ENCODE assay signal across 8 cellular contexts in the genomic region with DNA sequence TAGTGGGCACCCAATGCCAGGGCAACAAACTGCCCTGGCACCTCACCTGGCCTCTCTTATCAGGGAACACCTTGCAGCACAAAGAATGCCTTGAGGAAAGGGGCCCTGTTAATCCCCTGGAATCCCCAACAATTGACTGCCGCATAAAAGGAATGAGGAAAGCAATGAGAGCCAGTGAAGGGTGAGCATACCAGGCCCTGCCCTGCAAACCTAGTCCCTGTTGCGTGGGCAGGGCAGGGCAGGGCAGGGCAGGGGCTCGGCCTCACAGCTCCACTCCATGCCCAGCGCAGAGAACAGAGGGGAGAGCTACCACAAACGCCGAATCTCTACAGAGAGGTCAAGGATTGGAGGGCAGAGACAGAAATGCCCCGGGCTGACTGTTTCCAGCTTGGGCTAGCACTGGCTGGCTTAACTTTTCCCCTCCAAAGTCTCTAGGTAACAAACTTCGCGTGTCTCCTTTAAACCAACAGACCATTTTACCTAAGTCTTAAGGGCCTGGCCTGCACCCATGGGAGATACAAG. TPM values are rescaled to one million over a fixed set of nuclear protein-coding genes. Genes with fewer than 3 reads are reported as not detected.
DNase-seq lines count a peak whose midpoint lies in the region; ATAC-seq, FAIRE-seq and TF ChIP-seq lines count a peak whose summit lies in the region.

No MANE protein-coding gene starts in this region.

- POLR2A ChIA-PET in OCI-LY7 (lab: Charles Lee): interaction anchor here (0.6 to 4.2 kb wide), 6 partner anchors 9 to 863 kb away, joined by 3 to 36 read pairs (median 4); no protein-coding TSS in a partner anchor

- peak overlapping the region; percentile 98 for H3K27ac Mint-ChIP-seq in dendritic cell treated with granulocyte-macrophage colony-stimulating factor and Interleukin-4, amounts not matched to agents 40 ng/mL and 50 ng/mL, for 4 days

- H3K27me3 Mint-ChIP-seq in dendritic cell treated with granulocyte-macrophage colony-stimulating factor and Interleukin-4, amounts not matched to agents 40 ng/mL and 50 ng/mL, for 4 days: no peaks in the 10 kb centered on the region

- H3K9me2 ChIP-seq in OCI-LY7 (ENCODE audit: insufficient read depth, low read length): no peaks in the 10 kb centered on the region

- peak overlapping the region; percentile 80 for H3K4me3 ChIP-seq in OCI-LY7 (ENCODE audit: low read depth, low read length, poor library complexity, severe bottlenecking)

- H3K36me3 ChIP-seq in OCI-LY7 (ENCODE audit: insufficient read depth, low read length): 0 out of 2 replicates have a peak, but pooled peaks cover 7% of the 10 kb centered on the region

- no peak for TF ChIP-seq CTCF in OCI-LY7 (conservative IDR thresholded peaks at IDR 0.05; ENCODE audit: low read length)

- H2AFZ ChIP-seq in OCI-LY7 (ENCODE audit: low read length): no peak overlapping the region

- H3K4me2 ChIP-seq in OCI-LY7 (ENCODE audit: low read length): peak overlapping the region; percentile 99

- peaks cover 29% of the 10 kb centered on the region for H3K36me3 Mint-ChIP-seq in dendritic cell treated with granulocyte-macrophage colony-stimulating factor and Interleukin-4, amounts not matched to agents 40 ng/mL and 50 ng/mL, for 4 days (ENCODE audit: low read depth)

- peaks cover 53% of the 10 kb centered on the region for H3K4me1 ChIP-seq in OCI-LY7 (ENCODE audit: insufficient read depth, low read length, poor library complexity, severe bottlenecking)

- H4K20me1 ChIP-seq in OCI-LY7 (ENCODE audit: insufficient read depth, low read length): peaks cover 12% of the 10 kb centered on the region; the same call in 1 of the 2 replicates

- CTCF ChIA-PET in OCI-LY7 (lab: Charles Lee; ENCODE audit: unreplicated experiment): interaction anchor here (0.9 to 2.2 kb wide), 3 partner anchors 16 to 43 kb away, joined by 4 to 15 read pairs (median 6); no protein-coding TSS in a partner anchor

- intact Hi-C loops in OCI-LY7 (cut with micrococcal nuclease; ENCODE audit: unreplicated experiment): loop anchor here (2.0 to 10.0 kb wide), 3 partner anchors 35 to 959 kb away; no protein-coding TSS in a partner anchor
- intact Hi-C loops in dendritic cell treated with granulocyte-macrophage colony-stimulating factor and Interleukin-4, amounts not matched to agents 40 ng/mL and 50 ng/mL, for 4 days (cut with micrococcal nuclease): loop anchor here (5.0 kb wide), 1 partner anchor 37 kb away; no protein-coding TSS in a partner anchor

- H3K4me3 Mint-ChIP-seq in dendritic cell treated with granulocyte-macrophage colony-stimulating factor and Interleukin-4, amounts not matched to agents 40 ng/mL and 50 ng/mL, for 4 days: peak overlapping the region; percentile 88

- H3K4me1 Mint-ChIP-seq in dendritic cell treated with granulocyte-macrophage colony-stimulating factor and Interleukin-4, amounts not matched to agents 40 ng/mL and 50 ng/mL, for 4 days (ENCODE audit: low read depth): peaks cover 56% of the 10 kb centered on the region

- H3K9me3 ChIP-seq in OCI-LY7 (ENCODE audit: low read length): no peaks in the 10 kb centered on the region

- BruUV-seq in OCI-LY7 (replicated peaks; lab: Mats Ljungman, UMichigan): no TSS peak

- H3K27ac ChIP-seq in OCI-LY7 (ENCODE audit: low read depth, low read length, poor library complexity, severe bottlenecking): peak overlapping the region; percentile 62

- no peak for FAIRE-seq in urothelium cell line (lab: Jason Lieb, UNC)

- ATAC-seq in HG03159 (IDR thresholded peaks at IDR 0.05; ENCODE audit: unreplicated experiment) (no peak), HG03280 (IDR thresholded peaks at IDR 0.05; ENCODE audit: unreplicated experiment) (no peak), GM21390 (IDR thresholded peaks at IDR 0.05; ENCODE audit: unreplicated experiment) (no peak)

- peaks cover 60% of the 10 kb centered on the region for H3K79me2 ChIP-seq in OCI-LY7 (ENCODE audit: insufficient read depth, low read depth, low read length)

- H3K9me3 Mint-ChIP-seq in dendritic cell treated with granulocyte-macrophage colony-stimulating factor and Interleukin-4, amounts not matched to agents 40 ng/mL and 50 ng/mL, for 4 days: no peaks in the 10 kb centered on the region

- peak; percentile 56 for DNase-seq in GM03348 (ENCODE audit: low spot score)
- DNase-seq in OCI-LY7 (ENCODE audit: low spot score): peak; percentile 27
- peak; percentile 87 for DNase-seq in mesenteric fat pad (ENCODE audit: low spot score)
- peak; percentile 18 for DNase-seq in urothelium cell line (ENCODE audit: low spot score)

RNA-seq across cellular contexts. Expression of gene ANXA11, which starts 1.1 kb away (rescaled TPM):
- total RNA-seq in OCI-LY7 (2014; rRNA removed; shearing (Covaris generic)): 87.8 and 93.9 TPM in 2 replicates
- total RNA-seq in OCI-LY7 (2022) (164 and 199 TPM in 2 replicates), mesenteric fat pad (456 TPM)

Comparison
In these comparisons a context has a peak if more than half of its experiments do, and no peak if none do; other contexts are left out.
1. DNase-seq: peak in every context shown above with its lines; median percentile 87 in mesenteric fat pad; 56 in GM03348; 27 in OCI-LY7; 18 in urothelium cell line.